In the genomic region with DNA sequence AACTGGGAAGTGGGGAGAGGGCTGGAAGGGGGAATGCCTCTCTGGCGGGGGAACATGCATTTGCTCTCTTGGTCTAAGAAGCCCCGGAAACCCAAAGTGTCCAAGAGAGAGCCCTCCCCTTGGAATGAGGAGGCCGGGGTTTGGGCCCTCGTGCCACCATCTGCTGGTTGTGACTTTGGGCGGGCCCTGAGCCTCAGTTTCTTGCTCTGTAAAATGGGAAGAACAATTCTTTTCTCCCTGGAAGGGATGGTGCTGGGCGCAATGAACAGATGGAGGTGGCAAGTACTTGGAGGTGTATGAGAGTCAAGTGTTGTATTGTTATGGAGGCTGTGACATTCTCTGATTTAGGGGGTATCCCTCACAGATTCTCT, we compare ENCODE assay signal across 6 cellular contexts.
"Had no signal": no experiment of that assay in that cellular context is flagged by ENCODE, and none has a peak within 500 bp of the region (broad histone marks: within the 10 kb centered on the region; RNA-seq: fewer than 3 reads in every experiment).

No MANE protein-coding gene starts in this region.

- H3K27me3 ChIP-seq: testis, uterus had no signal

- H3K9me3 ChIP-seq: left ventricle myocardium inferior, prostate gland, spleen, testis, uterus had no signal

- H3K27ac ChIP-seq: left ventricle myocardium inferior, prostate gland, spleen, testis, uterus, VCaP had no signal

- DNase-seq: spleen had no signal

- H3K36me3 ChIP-seq: left ventricle myocardium inferior, prostate gland, spleen, uterus had no signal

- H3K4me3 ChIP-seq: left ventricle myocardium inferior, prostate gland, uterus had no signal
